In genomic region chr10:43137701-43137970, GRCh38 we compare ENCODE assay signal across 8 cellular contexts. TPM values are rescaled to one million over a fixed set of nuclear protein-coding genes. Genes with fewer than 3 reads are reported as not detected.
DNase-seq lines count a peak whose midpoint lies in the region; ATAC-seq and TF ChIP-seq lines count a peak whose summit lies in the region.

No MANE protein-coding gene starts in this region.

- H3K79me1 ChIP-seq in neuronal stem cell (ENCODE audit: low read depth, low read length), result peaks cover 3% of the 10 kb centered on the region

- H3K36me3 Mint-ChIP-seq in activated naive CD4-positive, alpha-beta T cell treated with anti-CD3 and anti-CD28 coated beads, Interleukin-2, amount 50 U/mL, for 72 hours, result peaks cover 14 to 35% of the 10 kb centered on the region in 2 donors

- H3K79me2 ChIP-seq in DOHH2 (ENCODE audit: control insufficient read depth, low read length), result peaks cover 49% of the 10 kb centered on the region

- peak overlapping the region; percentile 97 for H3K23ac ChIP-seq in neuronal stem cell (ENCODE audit: low read depth, low read length, poor library complexity)

- peak overlapping the region; percentile 95 for H3K18ac ChIP-seq in neuronal stem cell (ENCODE audit: low read length)

- H2BK12ac ChIP-seq in neuronal stem cell (ENCODE audit: low read length), result no peak overlapping the region

- peak overlapping the region; percentile 99 for H2AFZ ChIP-seq in neuronal stem cell (ENCODE audit: low read length)

- ATAC-seq in GM21825 (IDR thresholded peaks at IDR 0.05; ENCODE audit: unreplicated experiment) (peak; percentile 26), GM18861 (IDR thresholded peaks at IDR 0.05; ENCODE audit: unreplicated experiment) (no peak)
- peak in 1 of 2 donors; percentile 17 for ATAC-seq in activated naive CD4-positive, alpha-beta T cell treated with anti-CD3 and anti-CD28 coated beads, Interleukin-2, amount 50 U/mL, for 72 hours

- peak overlapping the region; percentile 60 for H3K14ac ChIP-seq in neuronal stem cell (ENCODE audit: low read length)

- H3K9me3 ChIP-seq in DOHH2 (ENCODE audit: control insufficient read depth, insufficient read depth, low read length) (no peaks in the 10 kb centered on the region), neuronal stem cell (replicated peaks in 1 of 2; ENCODE audit: control insufficient read depth in 2 of 2, insufficient read depth in 1 of 2, low read depth in 1 of 2, low read length in 2 of 2) (no peaks in the 10 kb centered on the region)

- H2BK15ac ChIP-seq in neuronal stem cell (ENCODE audit: low read length), result no peak overlapping the region

- no peaks in the 10 kb centered on the region for H3K9me2 ChIP-seq in DOHH2 (replicated peaks; ENCODE audit: control insufficient read depth, low read length)

- H4K20me1 ChIP-seq in DOHH2 (ENCODE audit: control insufficient read depth, insufficient read depth, low read depth, low read length), result 0 out of 2 replicates have a peak, but pooled peaks cover 2% of the 10 kb centered on the region

- H3K27ac ChIP-seq in DOHH2 (ENCODE audit: low read depth, low read length) (peak overlapping the region; percentile 66), neuronal stem cell (replicated peaks; ENCODE audit: low read length) (peak overlapping the region; percentile 52), urinary bladder (ENCODE audit: low read depth) (peak overlapping the region; percentile 85)

- H3K4ac ChIP-seq in neuronal stem cell (ENCODE audit: low read length), result no peak overlapping the region

- peak overlapping the region; percentile 88 for H3K9ac ChIP-seq in neuronal stem cell (ENCODE audit: low read depth, low read length, poor library complexity)

- H3K27ac Mint-ChIP-seq in activated naive CD4-positive, alpha-beta T cell treated with anti-CD3 and anti-CD28 coated beads, Interleukin-2, amount 50 U/mL, for 72 hours, result peak overlapping the region; percentile 96 to 99

- H2AK5ac ChIP-seq in neuronal stem cell (ENCODE audit: low read depth, low read length), result no peak overlapping the region

- WGBS in neuronal stem cell (ENCODE audit: extremely low coverage in 2 of 2, insufficient read length in 2 of 2, insufficient replicate concordance in 1 of 2), 2 donors, result no CpG with 5 or more reads among the region's 28 CpGs
- WGBS in urinary bladder, result under 1% methylated on average over 28 of the region's 28 CpGs

- H3K4me3 ChIP-seq in DOHH2 (ENCODE audit: low read length) (peak overlapping the region; percentile 94), neuronal stem cell (ENCODE audit: low read length in 2 of 2) (peak overlapping the region; percentile 87 to 98), urinary bladder (ENCODE audit: low read depth, low read length) (peak overlapping the region; percentile 79)

- H2BK5ac ChIP-seq in neuronal stem cell (ENCODE audit: low read length), result no peak overlapping the region

- peak; percentile 47 for TF ChIP-seq CTCF in DOHH2 (IDR thresholded peaks at IDR 0.05; ENCODE audit: low read depth, low read length, poor library complexity, severe bottlenecking)

- H3K4me2 ChIP-seq in DOHH2 (ENCODE audit: low read length) (peak overlapping the region; percentile 88), neuronal stem cell (ENCODE audit: insufficient read depth, low read length, poor library complexity, severe bottlenecking) (peak overlapping the region; percentile 83)

- H3K4me1 ChIP-seq in DOHH2 (ENCODE audit: control insufficient read depth, low read length), result peaks cover 69% of the 10 kb centered on the region
- peaks cover 0 to 2% of the 10 kb centered on the region in 2 donors for H3K4me1 ChIP-seq in neuronal stem cell (ENCODE audit: control insufficient read depth in 2 of 2, insufficient read depth in 1 of 2, low read depth in 1 of 2, low read length in 2 of 2)
- H3K4me1 ChIP-seq in urinary bladder (ENCODE audit: insufficient read depth), result no peaks in the 10 kb centered on the region

- no peak overlapping the region for H4K8ac ChIP-seq in neuronal stem cell (ENCODE audit: low read depth, low read length)

- no peaks in the 10 kb centered on the region for H3K27me3 ChIP-seq in DOHH2 (ENCODE audit: control insufficient read depth, low read length)
- no peaks in the 10 kb centered on the region for H3K27me3 ChIP-seq in neuronal stem cell (ENCODE audit: control insufficient read depth in 3 of 3, insufficient read depth in 3 of 3, low read depth in 1 of 3, low read length in 3 of 3)

- no peaks in the 10 kb centered on the region for H3K9me3 Mint-ChIP-seq in activated naive CD4-positive, alpha-beta T cell treated with anti-CD3 and anti-CD28 coated beads, Interleukin-2, amount 50 U/mL, for 72 hours

- peaks cover 3% of the 10 kb centered on the region; the same call in 1 of the 2 replicates for H3K36me3 ChIP-seq in DOHH2 (ENCODE audit: control insufficient read depth, low read length)
- peaks cover 0 to 3% of the 10 kb centered on the region in 2 donors for H3K36me3 ChIP-seq in neuronal stem cell (replicated peaks in 1 of 2; ENCODE audit: control insufficient read depth in 2 of 2, insufficient read depth in 2 of 2, low read length in 2 of 2)
- H3K36me3 ChIP-seq in urinary bladder (ENCODE audit: insufficient read depth), result no peaks in the 10 kb centered on the region

- H4K91ac ChIP-seq in neuronal stem cell (ENCODE audit: low read depth, low read length, poor library complexity), result no peak overlapping the region

- H3F3A ChIP-seq in DOHH2 (ENCODE audit: control insufficient read depth, insufficient read depth), result no peaks in the 10 kb centered on the region

- no peak overlapping the region for H2BK120ac ChIP-seq in neuronal stem cell (ENCODE audit: low read depth, low read length)

- peak; percentile 27 for DNase-seq in NCI-H1694 treated with DMSO at 0.1 percent for 48 hours (lab: John Stamatoyannopoulos, UW)
- peak; percentile 42 to 62 for DNase-seq in activated naive CD4-positive, alpha-beta T cell treated with anti-CD3 and anti-CD28 coated beads, Interleukin-2, amount 50 U/mL, for 72 hours (ENCODE audit: low spot score in 2 of 2)
- DNase-seq in glomerular visceral epithelial cell (ENCODE audit: extremely low spot score), result peak; percentile 61
- peak; percentile 36 for DNase-seq in neuronal stem cell (ENCODE audit: low spot score)

RNA-seq across cellular contexts. Expression of gene CSGALNACT2, which starts 0.6 kb away (rescaled TPM):
- total RNA-seq in activated naive CD4-positive, alpha-beta T cell treated with anti-CD3 and anti-CD28 coated beads, Interleukin-2, amount 50 U/mL, for 72 hours, result 10 to 100 TPM; 28.7 to 38.8 TPM
- polyA plus RNA-seq in neuronal stem cell (2013, experiment 1 of 2), result 6.7 TPM
- polyA plus RNA-seq in neuronal stem cell (2013, experiment 2 of 2), result 7.4 TPM
- 39.8 TPM for total RNA-seq in urinary bladder
- polyA plus RNA-seq in urinary bladder, result 25.0 TPM
